8 cellular contexts compared by ENCODE assay signal in the genomic region with DNA sequence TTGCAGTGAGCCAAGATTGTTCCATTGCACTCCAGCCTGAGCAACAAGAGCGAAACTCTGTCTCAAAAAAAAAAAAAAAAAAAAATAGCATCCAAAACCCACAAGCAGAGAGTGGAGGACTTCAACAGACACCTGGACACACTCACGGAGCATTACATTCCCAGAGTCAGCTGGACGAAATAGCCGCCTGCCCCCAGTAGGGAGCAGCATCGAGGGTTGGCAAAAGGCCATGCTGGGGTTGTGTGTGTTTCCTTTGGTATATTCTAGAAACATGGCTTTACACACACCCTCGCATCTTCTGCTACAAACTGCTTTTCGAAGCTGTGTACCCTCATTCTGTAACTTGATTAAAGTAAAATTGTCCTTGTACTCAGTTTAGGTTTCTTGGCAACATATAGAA. TPM values are rescaled to one million over a fixed set of nuclear protein-coding genes. Genes with fewer than 3 reads are reported as not detected.
A peak's percentile ranks its signal among the peaks of the same experiment; 100 is the strongest.
DNase-seq lines count a peak whose midpoint lies in the region; ATAC-seq, FAIRE-seq and TF ChIP-seq lines count a peak whose summit lies in the region.
"Had no signal": no experiment of that assay in that cellular context is flagged by ENCODE, and none has a peak within 500 bp of the region (broad histone marks: within the 10 kb centered on the region; RNA-seq: fewer than 3 reads in every experiment).

No MANE protein-coding gene starts in this region.

- ATAC-seq in HepG2, result peak; percentile 79
- no peak for ATAC-seq in GM18511 (IDR thresholded peaks at IDR 0.05; ENCODE audit: unreplicated experiment)

- TF ChIP-seq POLR2A in Peyer's patch (IDR thresholded peaks at IDR 0.05) (no peak), HepG2 (IDR thresholded peaks at IDR 0.05; ENCODE audit: insufficient read depth in 1 of 2, low read depth in 2 of 2, low read length in 2 of 2) (no peak), thyroid gland (IDR thresholded peaks at IDR 0.05) (no peak)

- no peaks in the 10 kb centered on the region for H3F3A ChIP-seq in GM23248 (ENCODE audit: insufficient read depth)

- H4K20me1 ChIP-seq in GM23248 (ENCODE audit: insufficient read depth) (no peaks in the 10 kb centered on the region), astrocyte (ENCODE audit: insufficient read depth, low read length) (no peaks in the 10 kb centered on the region), HepG2 (ENCODE audit: insufficient read depth, low read length) (no peaks in the 10 kb centered on the region)

- H3K79me2 ChIP-seq in GM23248 (ENCODE audit: insufficient read depth) (no peaks in the 10 kb centered on the region), astrocyte (ENCODE audit: insufficient read depth, low read length) (no peaks in the 10 kb centered on the region), HepG2 (ENCODE audit: insufficient read depth, low read length) (no peaks in the 10 kb centered on the region)

- H3K4me3 ChIP-seq in GM23248, result no peak overlapping the region
- no peak overlapping the region for H3K4me3 ChIP-seq in Peyer's patch
- H3K4me3 ChIP-seq in astrocyte (ENCODE audit: insufficient read depth, low read depth, low read length), result no peak overlapping the region
- H3K4me3 ChIP-seq in HepG2 (replicated peaks in 1 of 3; ENCODE audit: insufficient read depth in 1 of 3, low read depth in 2 of 3, low read length in 3 of 3), result no peak overlapping the region
- no peak overlapping the region for H3K4me3 ChIP-seq in thyroid gland (replicated peaks in 1 of 3)

- H3K36me3 ChIP-seq in GM23248 (ENCODE audit: low read depth), result no peaks in the 10 kb centered on the region
- H3K36me3 ChIP-seq in Peyer's patch, result no peaks in the 10 kb centered on the region
- no peaks in the 10 kb centered on the region for H3K36me3 ChIP-seq in astrocyte (ENCODE audit: insufficient read depth, low read length)
- H3K36me3 ChIP-seq in HepG2 (replicated peaks in 1 of 2; ENCODE audit: control insufficient read depth in 1 of 2, insufficient read depth in 2 of 2, low read length in 2 of 2), result no peaks in the 10 kb centered on the region
- H3K36me3 ChIP-seq in thyroid gland, result no peaks in the 10 kb centered on the region
- H3K36me3 ChIP-seq: neutrophil had no signal

- DNase-seq in GM23248 (peak; percentile 57), Peyer's patch (peak; percentile 45 to 68 (median 62)), astrocyte (ENCODE audit: low read depth) (no peak), HepG2 (ENCODE audit: low spot score) (peak; percentile 21), thyroid gland (peak; percentile 56 to 72), NCI-H2081 treated with DMSO at 0.1 percent for 48 hours (lab: John Stamatoyannopoulos, UW) (no peak)

- no TSS peak for BruUV-seq in HepG2 (replicated peaks; lab: Mats Ljungman, UMichigan)

- H3K4me1 Mint-ChIP-seq in astrocyte (ENCODE audit: low read depth, unreplicated experiment), result no peaks in the 10 kb centered on the region

- H3K9ac ChIP-seq in GM23248 (no peak overlapping the region), astrocyte (ENCODE audit: low read length) (no peak overlapping the region), HepG2 (ENCODE audit: insufficient read depth, low read depth, low read length) (no peak overlapping the region)

- TF ChIP-seq CTCF in Peyer's patch (IDR thresholded peaks at IDR 0.05), result peak in 5 of 6 experiments; percentile 17 to 45 (median 35)
- peak; percentile 23 for TF ChIP-seq CTCF in astrocyte (IDR thresholded peaks at IDR 0.05; ENCODE audit: insufficient read depth, low read depth, low read length)
- peak; percentile 18; the same call in 1 of the 2 replicates for TF ChIP-seq CTCF in HepG2 (CRISPR knock-in tag; IDR thresholded peaks at IDR 0.05)
- TF ChIP-seq CTCF in thyroid gland (IDR thresholded peaks at IDR 0.05), result peak in 4 of 6 experiments; percentile 25 to 36 (median 30)

- H3K27ac Mint-ChIP-seq in astrocyte (ENCODE audit: unreplicated experiment), result no peak overlapping the region

- TF ChIP-seq EP300 in HepG2 (IDR thresholded peaks at IDR 0.05; ENCODE audit: low read depth in 2 of 2, low read length in 2 of 2), result no peak
- no peak for TF ChIP-seq EP300 in HepG2 (CRISPR knock-in tag; IDR thresholded peaks at IDR 0.05; ENCODE audit: borderline replicate concordance)

- H3K9me3 ChIP-seq in GM23248 (ENCODE audit: low read depth), result no peaks in the 10 kb centered on the region
- H3K9me3 ChIP-seq in Peyer's patch, result no peaks in the 10 kb centered on the region
- H3K9me3 ChIP-seq in astrocyte (ENCODE audit: insufficient read depth, low read depth, low read length), result no peaks in the 10 kb centered on the region
- H3K9me3 ChIP-seq in HepG2 (ENCODE audit: low read length), result no peaks in the 10 kb centered on the region
- no peaks in the 10 kb centered on the region for H3K9me3 ChIP-seq in thyroid gland
- H3K9me3 ChIP-seq: neutrophil had no signal

- FAIRE-seq in astrocyte (lab: Jason Lieb, UNC), result no peak
- no peak for FAIRE-seq in HepG2 (lab: Jason Lieb, UNC)

- no peaks in the 10 kb centered on the region for H3K36me3 Mint-ChIP-seq in astrocyte (ENCODE audit: low read depth, unreplicated experiment)

- H3K27me3 ChIP-seq in GM23248 (replicated peaks; ENCODE audit: insufficient read depth) (no peaks in the 10 kb centered on the region), Peyer's patch (no peaks in the 10 kb centered on the region), astrocyte (ENCODE audit: insufficient read depth, low read length) (no peaks in the 10 kb centered on the region), HepG2 (ENCODE audit: control insufficient read depth in 1 of 2, insufficient read depth in 2 of 2, low read length in 2 of 2) (no peaks in the 10 kb centered on the region), thyroid gland (no peaks in the 10 kb centered on the region)
- H3K27me3 ChIP-seq: neutrophil had no signal

- H3K27ac ChIP-seq in GM23248, result no peak overlapping the region
- no peak overlapping the region for H3K27ac ChIP-seq in Peyer's patch
- no peak overlapping the region for H3K27ac ChIP-seq in astrocyte (ENCODE audit: low read depth, low read length)
- no peak overlapping the region for H3K27ac ChIP-seq in HepG2 (ENCODE audit: extremely low read length, insufficient read depth, low read length)
- no peak overlapping the region for H3K27ac ChIP-seq in thyroid gland

- intact Hi-C loops in HepG2 (cut with micrococcal nuclease; ENCODE audit: unreplicated experiment) (no loop called here), thyroid gland (cut with DNase I) (no loop called here)

- POLR2A ChIA-PET in HepG2 (lab: Yijun Ruan, JAX), result no interaction called here

- H3K27me3 Mint-ChIP-seq in astrocyte (ENCODE audit: low read depth, unreplicated experiment), result peaks cover 1% of the 10 kb centered on the region

- in situ Hi-C loops in GM23248 (cut with MboI), result no loop called here
- in situ Hi-C loops in HepG2 (cut with HindIII; ENCODE audit: extremely low pct_ligation_motif_present, low pct_unique_long_range_greater_than_20kb), result no loop called here

- peaks cover 2% of the 10 kb centered on the region for H3K9me3 Mint-ChIP-seq in astrocyte (ENCODE audit: unreplicated experiment)

- 30 to 39% methylated on average over 7 of the region's 7 CpGs for WGBS in GM23248 (ENCODE audit: low coverage in 1 of 2, low lambda C conversion rate in 2 of 2, missing lambda C conversion rate in 2 of 2), 2 experiments
- 12% methylated on average over 7 of the region's 7 CpGs for WGBS in HepG2 (ENCODE audit: low lambda C conversion rate)
- 44 to 50% methylated on average over 7 of the region's 7 CpGs for WGBS in thyroid gland, 2 donors

- no peak overlapping the region for H2AFZ ChIP-seq in GM23248
- no peak overlapping the region for H2AFZ ChIP-seq in astrocyte (ENCODE audit: low read depth, low read length)
- H2AFZ ChIP-seq in HepG2 (ENCODE audit: low read length), result no peak overlapping the region

- TF ChIP-seq RAD21 in HepG2 (CRISPR knock-in tag; IDR thresholded peaks at IDR 0.05), result no peak

- H3K9me2 ChIP-seq in GM23248 (ENCODE audit: insufficient read depth), result no peaks in the 10 kb centered on the region

- CTCF ChIA-PET in HepG2 (lab: Yijun Ruan, JAX; ENCODE audit: low intra/inter-chr PET ratio, low total read pairs), result no interaction called here

- H3K4me2 ChIP-seq in GM23248 (ENCODE audit: unreplicated experiment), result no peak overlapping the region
- no peak overlapping the region for H3K4me2 ChIP-seq in astrocyte (ENCODE audit: low read length)
- no peak overlapping the region for H3K4me2 ChIP-seq in HepG2 (ENCODE audit: low read depth, low read length)

- H3K4me3 Mint-ChIP-seq in astrocyte (ENCODE audit: unreplicated experiment), result no peak overlapping the region

- H3K4me1 ChIP-seq in GM23248 (ENCODE audit: insufficient read depth) (no peaks in the 10 kb centered on the region), Peyer's patch (peaks cover 0 to 6% (median 0%) of the 10 kb centered on the region in 4 donors), astrocyte (ENCODE audit: insufficient read depth, low read length) (no peaks in the 10 kb centered on the region), HepG2 (ENCODE audit: insufficient read depth, low read length) (no peaks in the 10 kb centered on the region), thyroid gland (no peaks in the 10 kb centered on the region)

RNA-seq across cellular contexts. Expression of gene ADA2, which starts 5.3 kb away (rescaled TPM):
- 2.3 and 4.8 TPM in 2 replicates for total RNA-seq in GM23248 (2014; rRNA removed; shearing (Covaris generic))
- polyA plus RNA-seq in GM23248 (2016; fragmentation: Nextera tagmentation; extraction: Ambion mirVana) (4.1 and 4.3 TPM in 2 replicates), HepG2 (2011; rRNA removed) (not detected in 2 replicates)
- total RNA-seq in Peyer's patch (10 to 100 TPM in 2 of 4 donors, 1 to 10 TPM in 2; 7.4 to 52.8 (median 14.2) TPM), astrocyte (5.0 and 6.4 TPM in 2 replicates), HepG2 (2016; rRNA removed; fragmentation: Illumina TruSeq; extraction: Trizol) (not detected in 2 replicates), thyroid gland (10 to 100 TPM in 2 of 4 donors, 1 to 10 TPM in 2; 5.2 to 19.8 (median 12.6) TPM)
- total RNA-seq in HepG2 (2016; cell fraction: cytosol; rRNA removed; fragmentation: Illumina TruSeq; extraction: Trizol; ENCODE audit: low read depth), result not detected in 2 replicates
- total RNA-seq in HepG2 (2016; cell fraction: insoluble cytoplasmic fraction; rRNA removed; fragmentation: Illumina TruSeq; extraction: Trizol), result not detected in 2 replicates
- not detected in 2 replicates for total RNA-seq in HepG2 (2016; cell fraction: membrane; rRNA removed; fragmentation: Illumina TruSeq; extraction: Trizol)
- total RNA-seq in HepG2 (2016; cell fraction: nucleus; rRNA removed; fragmentation: Illumina TruSeq; extraction: Trizol), result not detected in 2 replicates
- polyA plus RNA-seq in HepG2 (2011; cell fraction: cytosol; rRNA removed), result not detected in 2 replicates
- not detected in 2 replicates for polyA plus RNA-seq in HepG2 (2011; cell fraction: nucleus; rRNA removed)
- not detected in 2 replicates for polyA plus RNA-seq in HepG2 (2012)
- not detected in 2 replicates for polyA plus RNA-seq in HepG2 (2016; cell fraction: cytosol; fragmentation: Illumina TruSeq; extraction: Trizol; ENCODE audit: low read depth)
- polyA plus RNA-seq in HepG2 (2016; cell fraction: insoluble cytoplasmic fraction; fragmentation: Illumina TruSeq; extraction: Trizol; ENCODE audit: low read depth), result not detected in 2 replicates
- not detected in 2 replicates for polyA plus RNA-seq in HepG2 (2016; cell fraction: membrane; fragmentation: Illumina TruSeq; extraction: Trizol; ENCODE audit: low read depth)
- not detected in 2 replicates for polyA plus RNA-seq in HepG2 (2016; cell fraction: nucleus; fragmentation: Illumina TruSeq; extraction: Trizol; ENCODE audit: insufficient read depth, low read depth)
- polyA minus RNA-seq in HepG2 (2011; rRNA and poly(A)+ RNA removed; ENCODE audit: low replicate concordance), result not detected in 2 replicates
- not detected in 2 replicates for polyA minus RNA-seq in HepG2 (2011; cell fraction: cytosol; rRNA and poly(A)+ RNA removed)
- not detected in 2 replicates for polyA minus RNA-seq in HepG2 (2011; cell fraction: nucleus; rRNA and poly(A)+ RNA removed)

RNA-seq across cellular contexts. Expression of gene HDHD5, which starts 54.9 kb away (rescaled TPM):
- total RNA-seq in GM23248 (2014; rRNA removed; shearing (Covaris generic)), result 53.2 and 53.7 TPM in 2 replicates
- 54.5 and 55.5 TPM in 2 replicates for polyA plus RNA-seq in GM23248 (2016; fragmentation: Nextera tagmentation; extraction: Ambion mirVana)
- total RNA-seq in Peyer's patch, result 10 to 100 TPM; 15.7 to 42.0 (median 31.0) TPM
- 27.6 and 28.8 TPM in 2 replicates for total RNA-seq in astrocyte
- not detected in 2 replicates for total RNA-seq in HepG2 (2016; rRNA removed; fragmentation: Illumina TruSeq; extraction: Trizol)
- total RNA-seq in HepG2 (2016; cell fraction: cytosol; rRNA removed; fragmentation: Illumina TruSeq; extraction: Trizol; ENCODE audit: low read depth), result not detected in 2 replicates
- not detected in 2 replicates for total RNA-seq in HepG2 (2016; cell fraction: insoluble cytoplasmic fraction; rRNA removed; fragmentation: Illumina TruSeq; extraction: Trizol)
- not detected in 2 replicates for total RNA-seq in HepG2 (2016; cell fraction: membrane; rRNA removed; fragmentation: Illumina TruSeq; extraction: Trizol)
- total RNA-seq in HepG2 (2016; cell fraction: nucleus; rRNA removed; fragmentation: Illumina TruSeq; extraction: Trizol), result not detected in 2 replicates
- not detected in 2 replicates for polyA plus RNA-seq in HepG2 (2011; rRNA removed)
- polyA plus RNA-seq in HepG2 (2011; cell fraction: cytosol; rRNA removed), result not detected in 2 replicates
- not detected in 2 replicates for polyA plus RNA-seq in HepG2 (2011; cell fraction: nucleus; rRNA removed)
- not detected in 2 replicates for polyA plus RNA-seq in HepG2 (2012)
- polyA plus RNA-seq in HepG2 (2016; cell fraction: cytosol; fragmentation: Illumina TruSeq; extraction: Trizol; ENCODE audit: low read depth), result not detected in 2 replicates
- polyA plus RNA-seq in HepG2 (2016; cell fraction: insoluble cytoplasmic fraction; fragmentation: Illumina TruSeq; extraction: Trizol; ENCODE audit: low read depth), result not detected in 2 replicates
- polyA plus RNA-seq in HepG2 (2016; cell fraction: membrane; fragmentation: Illumina TruSeq; extraction: Trizol; ENCODE audit: low read depth), result not detected in 2 replicates
- not detected in 2 replicates for polyA plus RNA-seq in HepG2 (2016; cell fraction: nucleus; fragmentation: Illumina TruSeq; extraction: Trizol; ENCODE audit: insufficient read depth, low read depth)
- polyA minus RNA-seq in HepG2 (2011; rRNA and poly(A)+ RNA removed; ENCODE audit: low replicate concordance), result 0.34 and 36.3 TPM in 2 replicates
- 0.69 and 0.79 TPM in 2 replicates for polyA minus RNA-seq in HepG2 (2011; cell fraction: cytosol; rRNA and poly(A)+ RNA removed)
- polyA minus RNA-seq in HepG2 (2011; cell fraction: nucleus; rRNA and poly(A)+ RNA removed), result 0.52 TPM in 1 of 2 replicates, not detected in the other
- total RNA-seq in thyroid gland, result 10 to 100 TPM; 21.6 to 37.8 (median 25.8) TPM

Comparison
In these comparisons a context has a peak if more than half of its experiments do, and no peak if none do; other contexts are left out.
1. DNase-seq: peak in GM23248 (single experiment), Peyer's patch (3 of 3), HepG2 (single experiment) and thyroid gland (2 of 2); none in astrocyte (single experiment) and NCI-H2081 treated with DMSO at 0.1 percent for 48 hours (single experiment).
2. RNA of gene HDHD5, which starts 54.9 kb away (total RNA-seq): 53.2 to 53.7 TPM in GM23248, 15.7 to 42.0 TPM in Peyer's patch, 27.6 to 28.8 TPM in astrocyte and 21.6 to 37.8 TPM in thyroid gland; not detected in HepG2; every median in the first group is over 10 times any median in the second.
3. Peak in every context shown above with its lines, with median percentiles within 50 percentile points of each other: CTCF ChIP-seq.